ENCODE assay signal across 26 cellular contexts in the genomic region with DNA sequence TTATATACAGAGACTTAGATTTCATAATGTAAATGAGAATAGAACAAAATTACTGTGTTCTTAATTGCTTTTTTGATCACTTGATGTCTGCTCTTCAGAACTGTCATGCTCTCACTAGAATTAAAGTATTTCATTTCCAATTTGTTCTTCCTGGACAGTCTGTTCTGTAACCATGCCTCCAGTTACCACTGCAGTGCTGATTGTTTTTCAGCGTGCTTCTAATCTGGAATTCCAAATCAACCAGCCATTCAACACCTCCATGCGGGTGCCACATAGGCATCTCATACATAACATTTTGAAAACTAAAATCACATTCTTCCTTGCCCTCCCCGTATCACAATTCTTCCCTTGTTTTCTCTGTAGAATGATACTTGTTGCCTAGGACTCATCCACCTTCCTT.
"Had no signal": no experiment of that assay in that cellular context is flagged by ENCODE, and none has a peak within 500 bp of the region (broad histone marks: within the 10 kb centered on the region; RNA-seq: fewer than 3 reads in every experiment).

No MANE protein-coding gene starts in this region.

- H3K27ac ChIP-seq: body of pancreas, colonic mucosa, esophagus muscularis mucosa, lower lobe of right lung, sigmoid colon, stomach, suprapubic skin, transverse colon, uterus, VCaP had no signal

- H3K4me3 ChIP-seq: body of pancreas, colonic mucosa, esophagus muscularis mucosa, lower lobe of right lung, sigmoid colon, smooth muscle cell, stomach, suprapubic skin, transverse colon, uterus had no signal

- H3K27me3 Mint-ChIP-seq: activated CD4-positive, alpha-beta T cell treated with anti-CD3 and anti-CD28 coated beads, Interleukin-2, amount 10 ng/mL, durations not matched to agents 7 days and 5 days; activated CD8-positive, alpha-beta memory T cell treated with anti-CD3 and anti-CD28 coated beads, Interleukin-2, amount 10 ng/mL, durations not matched to agents 7 days and 5 days; activated CD8-positive, alpha-beta T cell treated with anti-CD3 and anti-CD28 coated beads for 36 hours; activated naive CD4-positive, alpha-beta T cell treated with anti-CD3 and anti-CD28 coated beads, Interleukin-2, amount 10 ng/mL, durations not matched to agents 7 days and 5 days; naive thymus-derived CD8-positive, alpha-beta T cell; stimulated activated memory B cell treated with anti-CD40 and anti-IgM and Interleukin-4, amounts not matched to agents 10 μg/mL and 1 μg/mL and 100 μg/mL, for 72 hours had no signal

- H3K9me3 ChIP-seq: body of pancreas, colonic mucosa, esophagus muscularis mucosa, lower lobe of right lung, sigmoid colon, stomach, suprapubic skin, transverse colon, uterus had no signal

- H3K4me2 ChIP-seq: smooth muscle cell had no signal

- H3K4me1 Mint-ChIP-seq: activated CD4-positive, alpha-beta T cell treated with anti-CD3 and anti-CD28 coated beads, Interleukin-2, amount 10 ng/mL, durations not matched to agents 7 days and 5 days; activated naive CD4-positive, alpha-beta T cell treated with anti-CD3 and anti-CD28 coated beads, Interleukin-2, amount 10 ng/mL, durations not matched to agents 7 days and 5 days had no signal

- ATAC-seq: activated CD8-positive, alpha-beta memory T cell treated with anti-CD3 and anti-CD28 coated beads, Interleukin-2, amount 10 ng/mL, durations not matched to agents 7 days and 5 days; activated CD8-positive, alpha-beta T cell treated with anti-CD3 and anti-CD28 coated beads for 36 hours; body of pancreas; left colon; lower lobe of right lung; naive thymus-derived CD8-positive, alpha-beta T cell; stimulated activated memory B cell treated with anti-CD40 and anti-IgM and Interleukin-4, amounts not matched to agents 10 μg/mL and 1 μg/mL and 100 μg/mL, for 72 hours had no signal

- H3K9me3 Mint-ChIP-seq: activated CD4-positive, alpha-beta T cell treated with anti-CD3 and anti-CD28 coated beads, Interleukin-2, amount 10 ng/mL, durations not matched to agents 7 days and 5 days; activated CD8-positive, alpha-beta T cell treated with anti-CD3 and anti-CD28 coated beads for 36 hours; activated naive CD4-positive, alpha-beta T cell treated with anti-CD3 and anti-CD28 coated beads, Interleukin-2, amount 10 ng/mL, durations not matched to agents 7 days and 5 days; naive thymus-derived CD8-positive, alpha-beta T cell; stimulated activated memory B cell treated with anti-CD40 and anti-IgM and Interleukin-4, amounts not matched to agents 10 μg/mL and 1 μg/mL and 100 μg/mL, for 72 hours had no signal

- H3K36me3 ChIP-seq: colonic mucosa, esophagus muscularis mucosa, sigmoid colon, transverse colon, uterus had no signal

- H3K4me3 Mint-ChIP-seq: activated CD4-positive, alpha-beta T cell treated with anti-CD3 and anti-CD28 coated beads, Interleukin-2, amount 10 ng/mL, durations not matched to agents 7 days and 5 days; activated CD8-positive, alpha-beta memory T cell treated with anti-CD3 and anti-CD28 coated beads, Interleukin-2, amount 10 ng/mL, durations not matched to agents 7 days and 5 days; activated CD8-positive, alpha-beta T cell treated with anti-CD3 and anti-CD28 coated beads for 36 hours; activated naive CD4-positive, alpha-beta T cell treated with anti-CD3 and anti-CD28 coated beads, Interleukin-2, amount 10 ng/mL, durations not matched to agents 7 days and 5 days; naive thymus-derived CD8-positive, alpha-beta T cell; stimulated activated memory B cell treated with anti-CD40 and anti-IgM and Interleukin-4, amounts not matched to agents 10 μg/mL and 1 μg/mL and 100 μg/mL, for 72 hours had no signal

- H3K4me1 ChIP-seq: body of pancreas, colonic mucosa, suprapubic skin, transverse colon, uterus had no signal

- H3K27ac Mint-ChIP-seq: activated CD4-positive, alpha-beta T cell treated with anti-CD3 and anti-CD28 coated beads, Interleukin-2, amount 10 ng/mL, durations not matched to agents 7 days and 5 days; activated CD8-positive, alpha-beta memory T cell treated with anti-CD3 and anti-CD28 coated beads, Interleukin-2, amount 10 ng/mL, durations not matched to agents 7 days and 5 days; activated CD8-positive, alpha-beta T cell treated with anti-CD3 and anti-CD28 coated beads for 36 hours; activated naive CD4-positive, alpha-beta T cell treated with anti-CD3 and anti-CD28 coated beads, Interleukin-2, amount 10 ng/mL, durations not matched to agents 7 days and 5 days; stimulated activated memory B cell treated with anti-CD40 and anti-IgM and Interleukin-4, amounts not matched to agents 10 μg/mL and 1 μg/mL and 100 μg/mL, for 72 hours had no signal

- H3K27me3 ChIP-seq: body of pancreas, colonic mucosa, esophagus muscularis mucosa, sigmoid colon, stomach, suprapubic skin, transverse colon, uterus had no signal

- DNase-seq: activated CD4-positive, alpha-beta T cell treated with anti-CD3 and anti-CD28 coated beads, Interleukin-2, amount 10 ng/mL, durations not matched to agents 7 days and 5 days; activated CD4-positive, CD25-positive, alpha-beta regulatory T cell treated with anti-CD3 and anti-CD28 coated beads, Interleukin-2, amount 50 U/mL, for 72 hours; activated CD8-positive, alpha-beta memory T cell treated with anti-CD3 and anti-CD28 coated beads, Interleukin-2, amount 10 ng/mL, durations not matched to agents 7 days and 5 days; activated CD8-positive, alpha-beta T cell treated with anti-CD3 and anti-CD28 coated beads for 36 hours; activated effector memory CD4-positive, alpha-beta T cell treated with anti-CD3 and anti-CD28 coated beads, Interleukin-2, amount 50 U/mL, for 16 hours; activated naive CD4-positive, alpha-beta T cell treated with anti-CD3 and anti-CD28 coated beads, Interleukin-2, amount 10 ng/mL, durations not matched to agents 7 days and 5 days; activated T-cell treated with anti-CD3 and anti-CD28 coated beads for 4 hours; body of pancreas; central memory CD4-positive, alpha-beta T cell; colonic mucosa; head of caudate nucleus; islet precursor cell; left colon; lower lobe of right lung; naive thymus-derived CD8-positive, alpha-beta T cell; sigmoid colon; stimulated activated CD4-positive, alpha-beta T cell treated with anti-CD3 and anti-CD28 coated beads, Interleukin-15, amount 100 ng/mL, for 24 hours; stomach; SW 1271; transverse colon; uterus had no signal
